Comparison of ENCODE assay signal across 13 cellular contexts in the genomic region with DNA sequence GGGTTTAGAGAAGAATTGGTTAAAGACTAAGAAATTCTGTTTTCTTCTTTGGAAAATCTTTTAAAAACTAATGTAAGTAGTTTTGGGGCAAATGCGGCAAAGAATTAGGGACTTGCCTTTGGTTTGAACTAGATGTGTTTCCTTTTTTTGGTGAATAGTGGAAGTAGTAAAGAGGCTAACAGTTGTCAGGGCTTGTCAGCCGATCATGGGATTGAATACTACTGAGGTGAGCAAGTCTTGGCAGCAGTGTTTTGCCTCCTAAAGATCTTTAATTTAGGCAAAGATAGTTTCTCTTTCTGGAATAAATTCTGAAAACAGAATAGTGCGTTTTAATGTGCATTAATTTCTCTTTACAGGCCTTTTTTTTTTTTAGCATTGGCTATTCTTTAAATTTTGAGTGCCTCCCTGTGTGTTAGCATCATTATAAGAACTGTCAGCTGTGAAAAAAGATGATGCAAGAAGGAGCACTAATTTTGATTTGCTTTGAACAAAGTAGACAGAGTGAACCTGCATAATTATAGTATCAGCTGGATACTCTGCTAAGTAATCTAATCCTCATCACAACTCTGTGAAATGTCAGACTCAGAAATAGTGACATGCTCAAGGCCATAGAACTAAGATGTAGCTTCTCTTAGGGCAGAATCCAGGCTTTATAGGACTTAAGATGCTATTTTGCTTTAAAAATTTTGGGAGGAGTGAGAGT. TPM values are rescaled to one million over a fixed set of nuclear protein-coding genes. Genes with fewer than 3 reads are reported as not detected.
DNase-seq lines count a peak whose midpoint lies in the region; ATAC-seq and TF ChIP-seq lines count a peak whose summit lies in the region.
"Had no signal": no experiment of that assay in that cellular context is flagged by ENCODE, and none has a peak within 500 bp of the region (broad histone marks: within the 10 kb centered on the region; RNA-seq: fewer than 3 reads in every experiment).

No MANE protein-coding gene starts in this region.

- H3K27me3 Mint-ChIP-seq in CD4-positive, CD25-positive, alpha-beta regulatory T cell = no peaks in the 10 kb centered on the region
- H3K27me3 Mint-ChIP-seq: activated naive CD8-positive, alpha-beta T cell; CD4-positive, alpha-beta T cell had no signal

- no peak overlapping the region for H3K4me3 ChIP-seq in CD4-positive, CD25-positive, alpha-beta regulatory T cell (ENCODE audit: low read depth, low read length)
- H3K4me3 ChIP-seq in HEK293 (ENCODE audit: low read depth, low read length) (no peak overlapping the region), right atrium auricular region (no peak overlapping the region)
- H3K4me3 ChIP-seq: lower lobe of right lung had no signal

- no peak for DNase-seq in CD4-positive, CD25-positive, alpha-beta regulatory T cell
- peak; percentile 73 for DNase-seq in SK-N-DZ (ENCODE audit: low spot score)
- DNase-seq in right atrium auricular region (ENCODE audit: low spot score) = no peak
- DNase-seq in DMS153 treated with DMSO at 0.1 percent for 48 hours (lab: John Stamatoyannopoulos, UW; ENCODE audit: unreplicated experiment) = no peak
- no peak for DNase-seq in globus pallidus (ENCODE audit: low spot score)
- no peak for DNase-seq in DMS53 treated with DMSO at 0.1 percent for 48 hours (lab: John Stamatoyannopoulos, UW; ENCODE audit: unreplicated experiment)
- DNase-seq in NCI-H187 (lab: John Stamatoyannopoulos, UW) = no peak
- DNase-seq: CD4-positive, alpha-beta T cell; lower lobe of right lung; NCI-H446 treated with DMSO at 0.1 percent for 48 hours; nucleus accumbens had no signal

- no peak for TF ChIP-seq CTCF in HEK293 (tag by site-specific recombination; IDR thresholded peaks at IDR 0.05)
- no peak for TF ChIP-seq CTCF in right atrium auricular region (IDR thresholded peaks at IDR 0.05)

- ATAC-seq in CD4-positive, CD25-positive, alpha-beta regulatory T cell (ENCODE audit: low read depth in 2 of 2) = no peak

- H3K27ac ChIP-seq in CD4-positive, CD25-positive, alpha-beta regulatory T cell (ENCODE audit: insufficient read depth, low read length, poor library complexity, severe bottlenecking) = no peak overlapping the region
- H3K27ac ChIP-seq in HEK293 (ENCODE audit: extremely low read depth, low read depth, low read length) (no peak overlapping the region), right atrium auricular region (peak overlapping the region; percentile 61 to 83)

- H3K4me1 Mint-ChIP-seq in CD4-positive, CD25-positive, alpha-beta regulatory T cell = peaks cover 21 to 64% (median 47%) of the 10 kb centered on the region in 4 donors

- H3K4me1 ChIP-seq in CD4-positive, CD25-positive, alpha-beta regulatory T cell (ENCODE audit: control insufficient read depth, insufficient read depth, low read length, poor library complexity, severe bottlenecking) = peaks cover 7% of the 10 kb centered on the region
- H3K4me1 ChIP-seq in HEK293 (ENCODE audit: control insufficient read depth, insufficient read depth, low read length) (peaks cover 16% of the 10 kb centered on the region; the same call in 1 of the 2 replicates), right atrium auricular region (peaks cover 0 to 54% of the 10 kb centered on the region in 2 donors)

- CTCF ChIA-PET in HEK293 (lab: Yijun Ruan, JAX) = interaction anchor here (1.2 to 1.9 kb wide), 3 partner anchors 31 to 51 kb away, joined by 3 to 4 read pairs (median 3); no protein-coding TSS in a partner anchor

- POLR2A ChIA-PET in HEK293 (lab: Yijun Ruan, JAX) = no interaction called here

- H3K4me3 Mint-ChIP-seq in CD4-positive, CD25-positive, alpha-beta regulatory T cell = no peak overlapping the region
- H3K4me3 Mint-ChIP-seq: activated naive CD8-positive, alpha-beta T cell; CD4-positive, alpha-beta T cell had no signal

- H3K9me3 ChIP-seq in CD4-positive, CD25-positive, alpha-beta regulatory T cell (ENCODE audit: control insufficient read depth in 2 of 2, low read length in 2 of 2) = no peaks in the 10 kb centered on the region
- no peaks in the 10 kb centered on the region for H3K9me3 ChIP-seq in HEK293 (ENCODE audit: control insufficient read depth, insufficient read depth, low read depth, low read length)
- no peaks in the 10 kb centered on the region for H3K9me3 ChIP-seq in right atrium auricular region
- H3K9me3 ChIP-seq: lower lobe of right lung had no signal

- no peaks in the 10 kb centered on the region for H3K9me3 Mint-ChIP-seq in CD4-positive, CD25-positive, alpha-beta regulatory T cell
- H3K9me3 Mint-ChIP-seq: CD4-positive, alpha-beta T cell had no signal

- H3K36me3 Mint-ChIP-seq in CD4-positive, CD25-positive, alpha-beta regulatory T cell = peaks cover 18% of the 10 kb centered on the region

- H3K27me3 ChIP-seq in CD4-positive, CD25-positive, alpha-beta regulatory T cell (ENCODE audit: control insufficient read depth, insufficient read depth, low read length) = no peaks in the 10 kb centered on the region
- H3K27me3 ChIP-seq in right atrium auricular region = no peaks in the 10 kb centered on the region

- H3K27ac Mint-ChIP-seq in CD4-positive, CD25-positive, alpha-beta regulatory T cell = peak overlapping the region in 2 of 3 donors; percentile 27 to 81
- H3K27ac Mint-ChIP-seq: CD4-positive, alpha-beta T cell had no signal

- H3K36me3 ChIP-seq in CD4-positive, CD25-positive, alpha-beta regulatory T cell (ENCODE audit: control insufficient read depth, insufficient read depth, low read length) = no peaks in the 10 kb centered on the region
- H3K36me3 ChIP-seq in HEK293 (ENCODE audit: control insufficient read depth in 2 of 2, insufficient read depth in 1 of 2, low read length in 2 of 2) = peaks cover 0 to 7% of the 10 kb centered on the region in 2 experiments; a peak in 1 of 3 replicates
- no peaks in the 10 kb centered on the region for H3K36me3 ChIP-seq in right atrium auricular region
- H3K36me3 ChIP-seq: lower lobe of right lung had no signal

TF ChIP-seq in HEK293, 187 proteins besides CTCF, POLR2A, EP300 and RAD21 (continues in another document):
- TF ChIP-seq ZNF214 (tag by site-specific recombination; IDR thresholded peaks at IDR 0.05; ENCODE audit: borderline replicate concordance) (no peak), ZFP69B (tag by site-specific recombination; IDR thresholded peaks at IDR 0.05) (no peak), SP7 (tag by site-specific recombination; IDR thresholded peaks at IDR 0.05) (peak; percentile 69), ZNF112 (tag by site-specific recombination; IDR thresholded peaks at IDR 0.05) (no peak), GLI4 (tag by site-specific recombination; IDR thresholded peaks at IDR 0.05) (no peak), PRDM10 (tag by site-specific recombination; IDR thresholded peaks at IDR 0.05) (peak; percentile 71), PBX3 (CRISPR knock-in tag; IDR thresholded peaks at IDR 0.05) (no peak), TRIM28 (IDR thresholded peaks at IDR 0.05; ENCODE audit: borderline replicate concordance, low read length) (no peak)
- TF ChIP-seq, protein P1, sequence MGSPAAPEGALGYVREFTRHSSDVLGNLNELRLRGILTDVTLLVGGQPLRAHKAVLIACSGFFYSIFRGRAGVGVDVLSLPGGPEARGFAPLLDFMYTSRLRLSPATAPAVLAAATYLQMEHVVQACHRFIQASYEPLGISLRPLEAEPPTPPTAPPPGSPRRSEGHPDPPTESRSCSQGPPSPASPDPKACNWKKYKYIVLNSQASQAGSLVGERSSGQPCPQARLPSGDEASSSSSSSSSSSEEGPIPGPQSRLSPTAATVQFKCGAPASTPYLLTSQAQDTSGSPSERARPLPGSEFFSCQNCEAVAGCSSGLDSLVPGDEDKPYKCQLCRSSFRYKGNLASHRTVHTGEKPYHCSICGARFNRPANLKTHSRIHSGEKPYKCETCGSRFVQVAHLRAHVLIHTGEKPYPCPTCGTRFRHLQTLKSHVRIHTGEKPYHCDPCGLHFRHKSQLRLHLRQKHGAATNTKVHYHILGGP (tag by site-specific recombination; IDR thresholded peaks at IDR 0.05) = no peak

RNA-seq across cellular contexts. Expression of gene FBXO34, which starts 31.7 kb away (rescaled TPM):
- 32.4 TPM for total RNA-seq in CD4-positive, CD25-positive, alpha-beta regulatory T cell
- polyA plus RNA-seq in CD4-positive, CD25-positive, alpha-beta regulatory T cell = 10 to 100 TPM; 28.8 to 41.6 (median 33.4) TPM
- 18.1 and 19.1 TPM in 2 replicates for polyA plus RNA-seq in SK-N-DZ (2014; cell fraction: cytosol; rRNA removed)
- 14.7 TPM in 2 replicates for polyA plus RNA-seq in SK-N-DZ (2014; cell fraction: nucleus; rRNA removed)
- 10 to 100 TPM; 26.0 to 32.7 TPM for total RNA-seq in right atrium auricular region

Comparison
In these comparisons a context has a peak if more than half of its experiments do, and no peak if none do; other contexts are left out.
1. H3K27ac ChIP-seq: peak in right atrium auricular region (2 of 2); none in CD4-positive, CD25-positive, alpha-beta regulatory T cell (single experiment) and HEK293 (single experiment).